Comparison of ENCODE assay signal across 2 cellular contexts in genomic region chr6:143642403-143642802, GRCh38.
TF ChIP-seq lines count a peak whose summit lies in the region.

No MANE protein-coding gene starts in this region.

TF ChIP-seq in HEK293, 187 proteins besides CTCF, POLR2A, EP300 and RAD21 (continued from another document):
- TF ChIP-seq, protein P1, sequence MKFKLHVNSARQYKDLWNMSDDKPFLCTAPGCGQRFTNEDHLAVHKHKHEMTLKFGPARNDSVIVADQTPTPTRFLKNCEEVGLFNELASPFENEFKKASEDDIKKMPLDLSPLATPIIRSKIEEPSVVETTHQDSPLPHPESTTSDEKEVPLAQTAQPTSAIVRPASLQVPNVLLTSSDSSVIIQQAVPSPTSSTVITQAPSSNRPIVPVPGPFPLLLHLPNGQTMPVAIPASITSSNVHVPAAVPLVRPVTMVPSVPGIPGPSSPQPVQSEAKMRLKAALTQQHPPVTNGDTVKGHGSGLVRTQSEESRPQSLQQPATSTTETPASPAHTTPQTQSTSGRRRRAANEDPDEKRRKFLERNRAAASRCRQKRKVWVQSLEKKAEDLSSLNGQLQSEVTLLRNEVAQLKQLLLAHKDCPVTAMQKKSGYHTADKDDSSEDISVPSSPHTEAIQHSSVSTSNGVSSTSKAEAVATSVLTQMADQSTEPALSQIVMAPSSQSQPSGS (tag by site-specific recombination; IDR thresholded peaks at IDR 0.05; ENCODE audit: low read depth) = peak; percentile 71

TF ChIP-seq in K562, 482 proteins besides CTCF, POLR2A, EP300 and RAD21 (continued from another document):
- TF ChIP-seq ETV1 (tag; conservative IDR thresholded peaks at IDR 0.05; ENCODE audit: low read depth) (no peak), PHB2 (IDR thresholded peaks at IDR 0.05; ENCODE audit: low read depth) (no peak), RCOR1 (IDR thresholded peaks at IDR 0.05; ENCODE audit: borderline replicate concordance in 1 of 2, low read depth in 2 of 2, low read length in 2 of 2) (no peak), SUPT5H (IDR thresholded peaks at IDR 0.05) (no peak), KLF13 (tag; IDR thresholded peaks at IDR 0.05; ENCODE audit: borderline replicate concordance, low read depth) (no peak)
- TF ChIP-seq, protein P2, sequence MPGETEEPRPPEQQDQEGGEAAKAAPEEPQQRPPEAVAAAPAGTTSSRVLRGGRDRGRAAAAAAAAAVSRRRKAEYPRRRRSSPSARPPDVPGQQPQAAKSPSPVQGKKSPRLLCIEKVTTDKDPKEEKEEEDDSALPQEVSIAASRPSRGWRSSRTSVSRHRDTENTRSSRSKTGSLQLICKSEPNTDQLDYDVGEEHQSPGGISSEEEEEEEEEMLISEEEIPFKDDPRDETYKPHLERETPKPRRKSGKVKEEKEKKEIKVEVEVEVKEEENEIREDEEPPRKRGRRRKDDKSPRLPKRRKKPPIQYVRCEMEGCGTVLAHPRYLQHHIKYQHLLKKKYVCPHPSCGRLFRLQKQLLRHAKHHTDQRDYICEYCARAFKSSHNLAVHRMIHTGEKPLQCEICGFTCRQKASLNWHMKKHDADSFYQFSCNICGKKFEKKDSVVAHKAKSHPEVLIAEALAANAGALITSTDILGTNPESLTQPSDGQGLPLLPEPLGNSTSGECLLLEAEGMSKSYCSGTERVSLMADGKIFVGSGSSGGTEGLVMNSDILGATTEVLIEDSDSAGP (CRISPR knock-in tag; IDR thresholded peaks at IDR 0.05) = no peak
- TF ChIP-seq, protein P3, sequence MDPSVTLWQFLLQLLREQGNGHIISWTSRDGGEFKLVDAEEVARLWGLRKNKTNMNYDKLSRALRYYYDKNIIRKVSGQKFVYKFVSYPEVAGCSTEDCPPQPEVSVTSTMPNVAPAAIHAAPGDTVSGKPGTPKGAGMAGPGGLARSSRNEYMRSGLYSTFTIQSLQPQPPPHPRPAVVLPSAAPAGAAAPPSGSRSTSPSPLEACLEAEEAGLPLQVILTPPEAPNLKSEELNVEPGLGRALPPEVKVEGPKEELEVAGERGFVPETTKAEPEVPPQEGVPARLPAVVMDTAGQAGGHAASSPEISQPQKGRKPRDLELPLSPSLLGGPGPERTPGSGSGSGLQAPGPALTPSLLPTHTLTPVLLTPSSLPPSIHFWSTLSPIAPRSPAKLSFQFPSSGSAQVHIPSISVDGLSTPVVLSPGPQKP (CRISPR knock-in tag; IDR thresholded peaks at IDR 0.05) = no peak
TF ChIP-seq in K562: peak in this region for 0.
